Comparison of ENCODE assay signal across 1 cellular context in the genomic region with DNA sequence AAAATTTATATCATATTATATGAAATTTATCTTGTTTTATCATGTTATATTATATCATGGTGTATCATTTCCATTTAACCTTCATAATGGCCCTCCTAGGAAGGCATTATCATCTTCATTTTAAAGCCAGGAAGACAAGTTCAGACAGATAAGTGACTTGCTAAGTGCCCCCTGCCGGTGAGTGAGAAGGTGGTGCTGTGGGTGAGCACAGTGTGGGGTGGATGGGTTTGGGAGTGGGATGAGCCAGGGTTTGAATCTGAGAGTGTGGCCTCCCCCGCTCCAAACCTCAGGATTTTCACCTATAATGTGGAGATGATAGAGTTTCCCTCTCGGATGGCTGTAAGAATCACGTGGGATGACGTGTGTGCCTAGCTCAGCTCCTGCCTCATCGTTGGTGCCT.
TF ChIP-seq lines count a peak whose summit lies in the region.

No MANE protein-coding gene starts in this region.

TF ChIP-seq in HCT116, 20 proteins besides CTCF, POLR2A, EP300 and RAD21 (continued from another document):
- TF ChIP-seq CBX3 (IDR thresholded peaks at IDR 0.05; ENCODE audit: low read depth) (no peak), EZH2 (IDR thresholded peaks at IDR 0.05) (no peak)
- TF ChIP-seq, protein P1, sequence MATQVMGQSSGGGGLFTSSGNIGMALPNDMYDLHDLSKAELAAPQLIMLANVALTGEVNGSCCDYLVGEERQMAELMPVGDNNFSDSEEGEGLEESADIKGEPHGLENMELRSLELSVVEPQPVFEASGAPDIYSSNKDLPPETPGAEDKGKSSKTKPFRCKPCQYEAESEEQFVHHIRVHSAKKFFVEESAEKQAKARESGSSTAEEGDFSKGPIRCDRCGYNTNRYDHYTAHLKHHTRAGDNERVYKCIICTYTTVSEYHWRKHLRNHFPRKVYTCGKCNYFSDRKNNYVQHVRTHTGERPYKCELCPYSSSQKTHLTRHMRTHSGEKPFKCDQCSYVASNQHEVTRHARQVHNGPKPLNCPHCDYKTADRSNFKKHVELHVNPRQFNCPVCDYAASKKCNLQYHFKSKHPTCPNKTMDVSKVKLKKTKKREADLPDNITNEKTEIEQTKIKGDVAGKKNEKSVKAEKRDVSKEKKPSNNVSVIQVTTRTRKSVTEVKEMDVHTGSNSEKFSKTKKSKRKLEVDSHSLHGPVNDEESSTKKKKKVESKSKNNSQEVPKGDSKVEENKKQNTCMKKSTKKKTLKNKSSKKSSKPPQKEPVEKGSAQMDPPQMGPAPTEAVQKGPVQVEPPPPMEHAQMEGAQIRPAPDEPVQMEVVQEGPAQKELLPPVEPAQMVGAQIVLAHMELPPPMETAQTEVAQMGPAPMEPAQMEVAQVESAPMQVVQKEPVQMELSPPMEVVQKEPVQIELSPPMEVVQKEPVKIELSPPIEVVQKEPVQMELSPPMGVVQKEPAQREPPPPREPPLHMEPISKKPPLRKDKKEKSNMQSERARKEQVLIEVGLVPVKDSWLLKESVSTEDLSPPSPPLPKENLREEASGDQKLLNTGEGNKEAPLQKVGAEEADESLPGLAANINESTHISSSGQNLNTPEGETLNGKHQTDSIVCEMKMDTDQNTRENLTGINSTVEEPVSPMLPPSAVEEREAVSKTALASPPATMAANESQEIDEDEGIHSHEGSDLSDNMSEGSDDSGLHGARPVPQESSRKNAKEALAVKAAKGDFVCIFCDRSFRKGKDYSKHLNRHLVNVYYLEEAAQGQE (IDR thresholded peaks at IDR 0.05; ENCODE audit: low read depth) = no peak
